In genomic region chr6:47047479-47048411, GRCh38 we compare ENCODE assay signal across 8 cellular contexts. TPM values are rescaled to one million over a fixed set of nuclear protein-coding genes. Genes with fewer than 3 reads are reported as not detected.
DNase-seq lines count a peak whose midpoint lies in the region; ATAC-seq lines count a peak whose summit lies in the region.

No MANE protein-coding gene starts in this region.

- H3K27ac Mint-ChIP-seq in activated naive CD8-positive, alpha-beta T cell treated with anti-CD3 and anti-CD28 coated beads for 36 hours: no peak overlapping the region

- no peaks in the 10 kb centered on the region for H3K9me3 Mint-ChIP-seq in activated naive CD8-positive, alpha-beta T cell treated with anti-CD3 and anti-CD28 coated beads for 36 hours

- ATAC-seq in GM19328 (IDR thresholded peaks at IDR 0.05; ENCODE audit: unreplicated experiment): peak; percentile 60
- ATAC-seq in HG03520 (IDR thresholded peaks at IDR 0.05; ENCODE audit: unreplicated experiment): peak; percentile 77
- ATAC-seq in left cardiac atrium: peak; percentile 82 to 88

- no peak overlapping the region for H3K4me3 Mint-ChIP-seq in activated naive CD8-positive, alpha-beta T cell treated with anti-CD3 and anti-CD28 coated beads for 36 hours

- peaks cover 20% of the 10 kb centered on the region for H3K27me3 Mint-ChIP-seq in activated naive CD8-positive, alpha-beta T cell treated with anti-CD3 and anti-CD28 coated beads for 36 hours

- no peaks in the 10 kb centered on the region for H3K4me1 Mint-ChIP-seq in activated naive CD8-positive, alpha-beta T cell treated with anti-CD3 and anti-CD28 coated beads for 36 hours

- no peaks in the 10 kb centered on the region for H3K36me3 Mint-ChIP-seq in activated naive CD8-positive, alpha-beta T cell treated with anti-CD3 and anti-CD28 coated beads for 36 hours

- DNase-seq in DMS153 (lab: John Stamatoyannopoulos, UW): peak; percentile 71
- peak; percentile 90 to 93 for DNase-seq in NCI-H526 (lab: John Stamatoyannopoulos, UW)
- DNase-seq in activated naive CD8-positive, alpha-beta T cell treated with anti-CD3 and anti-CD28 coated beads for 36 hours: peak; percentile 0
- peak; percentile 20 for DNase-seq in left cardiac atrium
- DNase-seq in putamen (ENCODE audit: low spot score): peak; percentile 50
- DNase-seq in effector CD4-positive, alpha-beta T cell: no peak

- intact Hi-C loops in left cardiac atrium (cut with DNase I): loop anchor here in 1 of 2 donors (2.0 to 5.0 kb wide), 2 partner anchors 40 to 199 kb away; no protein-coding TSS in a partner anchor

RNA-seq across cellular contexts. Expression of gene ADGRF1, which starts 5.6 kb away (rescaled TPM):
- total RNA-seq in activated naive CD8-positive, alpha-beta T cell treated with anti-CD3 and anti-CD28 coated beads for 36 hours: not detected
- not detected for total RNA-seq in left cardiac atrium
